In the genomic region with DNA sequence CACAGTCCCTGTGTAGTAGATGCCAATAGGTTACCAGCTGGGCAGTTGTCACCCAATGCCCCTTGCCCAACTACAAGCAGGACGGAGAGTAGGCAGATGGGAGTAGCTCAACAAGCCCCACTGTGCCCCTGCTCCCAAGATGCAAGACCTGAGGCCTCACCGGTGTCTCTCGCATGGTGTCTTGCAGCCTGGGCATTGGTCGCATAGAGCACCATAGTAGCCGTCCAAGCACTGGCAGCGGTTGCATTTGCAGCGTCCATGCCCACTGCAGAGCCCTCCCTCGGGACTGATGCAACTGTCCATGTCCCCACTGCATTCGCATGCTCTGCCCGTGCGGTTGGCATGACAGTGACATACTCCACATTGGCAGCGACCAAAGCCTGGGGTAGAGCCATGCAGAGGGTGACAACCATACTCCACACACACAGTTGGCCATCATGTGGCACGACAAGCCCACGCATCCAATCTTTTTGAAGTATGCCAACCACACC, we compare ENCODE assay signal across 1 cellular context.
TF ChIP-seq lines count a peak whose summit lies in the region.

No MANE protein-coding gene starts in this region.

TF ChIP-seq in K562, 482 proteins besides CTCF, POLR2A, EP300 and RAD21:
- no peak for TF ChIP-seq LEF1 (IDR thresholded peaks at IDR 0.05)
- TF ChIP-seq, protein P1, sequence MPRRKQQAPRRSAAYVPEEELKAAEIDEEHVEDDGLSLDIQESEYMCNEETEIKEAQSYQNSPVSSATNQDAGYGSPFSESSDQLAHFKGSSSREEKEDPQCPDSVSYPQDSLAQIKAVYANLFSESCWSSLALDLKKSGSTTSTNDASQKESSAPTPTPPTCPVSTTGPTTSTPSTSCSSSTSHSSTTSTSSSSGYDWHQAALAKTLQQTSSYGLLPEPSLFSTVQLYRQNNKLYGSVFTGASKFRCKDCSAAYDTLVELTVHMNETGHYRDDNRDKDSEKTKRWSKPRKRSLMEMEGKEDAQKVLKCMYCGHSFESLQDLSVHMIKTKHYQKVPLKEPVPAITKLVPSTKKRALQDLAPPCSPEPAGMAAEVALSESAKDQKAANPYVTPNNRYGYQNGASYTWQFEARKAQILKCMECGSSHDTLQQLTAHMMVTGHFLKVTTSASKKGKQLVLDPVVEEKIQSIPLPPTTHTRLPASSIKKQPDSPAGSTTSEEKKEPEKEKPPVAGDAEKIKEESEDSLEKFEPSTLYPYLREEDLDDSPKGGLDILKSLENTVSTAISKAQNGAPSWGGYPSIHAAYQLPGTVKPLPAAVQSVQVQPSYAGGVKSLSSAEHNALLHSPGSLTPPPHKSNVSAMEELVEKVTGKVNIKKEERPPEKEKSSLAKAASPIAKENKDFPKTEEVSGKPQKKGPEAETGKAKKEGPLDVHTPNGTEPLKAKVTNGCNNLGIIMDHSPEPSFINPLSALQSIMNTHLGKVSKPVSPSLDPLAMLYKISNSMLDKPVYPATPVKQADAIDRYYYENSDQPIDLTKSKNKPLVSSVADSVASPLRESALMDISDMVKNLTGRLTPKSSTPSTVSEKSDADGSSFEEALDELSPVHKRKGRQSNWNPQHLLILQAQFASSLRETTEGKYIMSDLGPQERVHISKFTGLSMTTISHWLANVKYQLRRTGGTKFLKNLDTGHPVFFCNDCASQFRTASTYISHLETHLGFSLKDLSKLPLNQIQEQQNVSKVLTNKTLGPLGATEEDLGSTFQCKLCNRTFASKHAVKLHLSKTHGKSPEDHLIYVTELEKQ (CRISPR knock-in tag; IDR thresholded peaks at IDR 0.05), result no peak
- no peak for TF ChIP-seq FOXK2 (conservative IDR thresholded peaks at IDR 0.05 in 1 of 2, IDR thresholded peaks at IDR 0.05 in 1 of 2; ENCODE audit: low read depth in 2 of 2)
- TF ChIP-seq SUPT5H (IDR thresholded peaks at IDR 0.05), result peak; percentile 17; the same call in 1 of the 2 replicates
- peak; percentile 62 for TF ChIP-seq POLR2G (IDR thresholded peaks at IDR 0.05; ENCODE audit: low read depth, low read length)
- TF ChIP-seq ZBTB1 (CRISPR knock-in tag; IDR thresholded peaks at IDR 0.05; ENCODE audit: borderline replicate concordance, low read depth), result no peak
